In the genomic region with DNA sequence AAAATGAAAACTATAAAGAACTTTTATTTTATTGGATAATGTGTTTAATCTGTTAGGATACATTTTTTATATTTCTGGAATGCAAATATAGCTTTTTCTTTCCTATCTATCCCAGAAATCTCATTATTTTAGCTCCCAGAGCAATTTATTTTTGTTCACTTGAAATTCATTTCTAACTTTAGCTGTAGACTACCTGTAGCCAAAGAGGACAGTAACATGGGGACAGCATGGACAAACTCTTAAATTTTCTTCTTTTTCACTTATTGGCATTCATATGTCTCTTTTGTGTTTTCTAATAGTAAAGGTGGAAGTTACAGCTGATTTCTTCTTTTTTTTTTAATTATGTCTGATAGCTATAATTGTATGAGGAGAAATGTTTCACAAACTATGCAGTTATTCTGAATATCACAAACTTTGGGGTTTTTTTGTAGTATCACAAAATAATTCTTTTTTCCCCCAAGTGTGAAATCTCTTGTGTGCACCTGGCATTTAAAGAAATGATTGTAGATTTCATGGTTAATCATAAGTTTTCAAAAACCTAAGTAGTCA, we compare ENCODE assay signal across 14 cellular contexts. TPM values are rescaled to one million over a fixed set of nuclear protein-coding genes. Genes with fewer than 3 reads are reported as not detected.
A peak's percentile ranks its signal among the peaks of the same experiment; 100 is the strongest.
DNase-seq lines count a peak whose midpoint lies in the region; ATAC-seq, FAIRE-seq and TF ChIP-seq lines count a peak whose summit lies in the region.
"Had no signal": no experiment of that assay in that cellular context is flagged by ENCODE, and none has a peak within 500 bp of the region (broad histone marks: within the 10 kb centered on the region; RNA-seq: fewer than 3 reads in every experiment).

No MANE protein-coding gene starts in this region.

- H3K27ac Mint-ChIP-seq in T-helper 2 cell treated with Interferon-gamma antibody and Interleukin-4, amounts not matched to agents 5 μg/mL and 100 μg/mL, for 36 hours, result peak overlapping the region; percentile 85
- H3K27ac Mint-ChIP-seq in H9, result no peak overlapping the region; a peak in 2 of 7 replicates

- TF ChIP-seq CTCF in mammary epithelial cell (conservative IDR thresholded peaks at IDR 0.05 in 1 of 2, IDR thresholded peaks at IDR 0.05 in 1 of 2; ENCODE audit: extremely low read depth in 1 of 2, insufficient read depth in 1 of 2, low read depth in 1 of 2, low read length in 2 of 2) (no peak), pancreas (IDR thresholded peaks at IDR 0.05) (no peak), H9 (conservative IDR thresholded peaks at IDR 0.05) (no peak)

- FAIRE-seq in pancreas (lab: Jason Lieb, UNC), result no peak

- H3K79me2 ChIP-seq in mammary epithelial cell (ENCODE audit: insufficient read depth, low read length) (peaks cover 5% of the 10 kb centered on the region), H9 (ENCODE audit: insufficient read depth, low read length) (no peaks in the 10 kb centered on the region)

- peaks cover 62% of the 10 kb centered on the region for H3K36me3 Mint-ChIP-seq in T-helper 2 cell treated with Interferon-gamma antibody and Interleukin-4, amounts not matched to agents 5 μg/mL and 100 μg/mL, for 36 hours (ENCODE audit: low read depth)
- peaks cover 7 to 28% (median 27%) of the 10 kb centered on the region in 3 experiments for H3K36me3 Mint-ChIP-seq in H9 (ENCODE audit: insufficient read depth in 1 of 3, low read depth in 3 of 3)

- dilution Hi-C loops in mammary epithelial cell (cut with HindIII; ENCODE audit: low sequenced_read_pairs), result no loop called here

- no peak overlapping the region for H2BK20ac ChIP-seq in H9 (ENCODE audit: low read depth, low read length, poor library complexity, severe bottlenecking)

- peak overlapping the region; percentile 69 for H3K4me3 Mint-ChIP-seq in T-helper 2 cell treated with Interferon-gamma antibody and Interleukin-4, amounts not matched to agents 5 μg/mL and 100 μg/mL, for 36 hours
- H3K4me3 Mint-ChIP-seq in H9, result no peak overlapping the region
- H3K4me3 Mint-ChIP-seq: neural crest cell had no signal

- H2AFZ ChIP-seq in mammary epithelial cell (ENCODE audit: low read depth, low read length) (no peak overlapping the region), H9 (ENCODE audit: low read length) (no peak overlapping the region)

- BruUV-seq in mammary epithelial cell (replicated peaks; lab: Mats Ljungman, UMichigan), result TSS peak; percentile 65

- peak overlapping the region; percentile 57 for H3K4me2 ChIP-seq in mammary epithelial cell (ENCODE audit: insufficient read depth, low read depth, low read length)
- H3K4me2 ChIP-seq in H9 (ENCODE audit: insufficient read depth, insufficient read length, low read length), result no peak overlapping the region

- H3T11ph ChIP-seq in H9 (ENCODE audit: low read length), result no peak overlapping the region

- peaks cover 40% of the 10 kb centered on the region for H3K4me1 Mint-ChIP-seq in T-helper 2 cell treated with Interferon-gamma antibody and Interleukin-4, amounts not matched to agents 5 μg/mL and 100 μg/mL, for 36 hours (ENCODE audit: low read depth)
- H3K4me1 Mint-ChIP-seq in H9, result peaks cover 10% of the 10 kb centered on the region in 2 experiments

- no peaks in the 10 kb centered on the region for H3K79me1 ChIP-seq in H9 (ENCODE audit: insufficient read depth, low read depth, low read length, poor library complexity, severe bottlenecking)

- H3K56ac ChIP-seq in H9 (ENCODE audit: insufficient read length, low read depth, low read length), result no peak overlapping the region

- no peak overlapping the region for H3K14ac ChIP-seq in H9 (ENCODE audit: insufficient read depth, low read length)

- no peak overlapping the region for H4K91ac ChIP-seq in H9 (ENCODE audit: insufficient read length, low read depth, low read length)

- H3K27me3 ChIP-seq in SJSA1 (replicated peaks) (no peaks in the 10 kb centered on the region), mammary epithelial cell (ENCODE audit: insufficient read depth, low read length) (no peaks in the 10 kb centered on the region), pancreas (no peaks in the 10 kb centered on the region), H9 (ENCODE audit: insufficient read depth, low read length) (no peaks in the 10 kb centered on the region)

- H3K4ac ChIP-seq in H9 (ENCODE audit: low read depth, low read length), result no peak overlapping the region

- H2BK12ac ChIP-seq in H9 (ENCODE audit: insufficient read length, low read depth, low read length), result no peak overlapping the region

- no peak overlapping the region for H3K4me3 ChIP-seq in SJSA1
- no peak overlapping the region for H3K4me3 ChIP-seq in mammary epithelial cell (replicated peaks in 1 of 3; ENCODE audit: insufficient read depth in 1 of 3, low read depth in 2 of 3, low read length in 3 of 3)
- H3K4me3 ChIP-seq in pancreas, result no peak overlapping the region

- H3K18ac ChIP-seq in H9 (ENCODE audit: insufficient read length, low read depth, low read length), result no peak overlapping the region

- H3K4me1 ChIP-seq in SJSA1 (replicated peaks), result peaks cover 61% of the 10 kb centered on the region
- peaks cover 27% of the 10 kb centered on the region for H3K4me1 ChIP-seq in mammary epithelial cell (ENCODE audit: insufficient read depth, low read length)
- peaks cover 0 to 27% (median 26%) of the 10 kb centered on the region in 3 donors for H3K4me1 ChIP-seq in pancreas
- H3K4me1 ChIP-seq in H9 (ENCODE audit: insufficient read depth, low read length), result peaks cover 3% of the 10 kb centered on the region

- intact Hi-C loops in mammary epithelial cell (cut with micrococcal nuclease) (loop anchor here (2.0 kb wide), 1 partner anchor 24 kb away; no protein-coding TSS in a partner anchor), pancreas (cut with DNase I) (no loop called here), head of caudate nucleus (cut with DNase I) (no loop called here)

- DNase-seq in T-helper 2 cell treated with Interferon-gamma antibody and Interleukin-4, amounts not matched to agents 5 μg/mL and 100 μg/mL, for 36 hours (ENCODE audit: low spot score), result no peak
- DNase-seq in T-helper 2 cell (no peak), SJSA1 (ENCODE audit: low read depth in 1 of 2, low spot score in 2 of 2) (no peak), mammary epithelial cell (no peak), pancreas (no peak), H9 (no peak), head of caudate nucleus (no peak), NCI-H1694 (lab: John Stamatoyannopoulos, UW) (no peak)
- DNase-seq: 8988T, left colon, NCI-H187, trophoblast cell had no signal

- peak overlapping the region; percentile 71 for H3K9ac ChIP-seq in mammary epithelial cell (ENCODE audit: insufficient read depth, low read length)
- H3K9ac ChIP-seq in H9 (ENCODE audit: extremely low read depth, insufficient read length, low read length), result no peak overlapping the region

- H3K27me3 Mint-ChIP-seq in T-helper 2 cell treated with Interferon-gamma antibody and Interleukin-4, amounts not matched to agents 5 μg/mL and 100 μg/mL, for 36 hours (ENCODE audit: low read depth), result no peaks in the 10 kb centered on the region
- H3K27me3 Mint-ChIP-seq in H9 (ENCODE audit: low read depth), result no peaks in the 10 kb centered on the region

- no peak overlapping the region for H2AK5ac ChIP-seq in H9 (ENCODE audit: insufficient read length, low read length)

- H3K36me3 ChIP-seq in SJSA1 (peaks cover 18% of the 10 kb centered on the region), mammary epithelial cell (ENCODE audit: insufficient read depth, low read length) (peaks cover 13% of the 10 kb centered on the region), pancreas (no peaks in the 10 kb centered on the region)

- H2BK15ac ChIP-seq in H9 (ENCODE audit: low read depth, low read length), result no peak overlapping the region

- no peak for ATAC-seq in pancreas
- ATAC-seq: left colon, Right ventricle myocardium inferior had no signal

- H4K5ac ChIP-seq in H9 (ENCODE audit: insufficient read length, low read depth, low read length), result no peak overlapping the region

- H3K9me3 ChIP-seq in SJSA1 (replicated peaks) (no peaks in the 10 kb centered on the region), mammary epithelial cell (replicated peaks; ENCODE audit: insufficient read depth, low read length) (no peaks in the 10 kb centered on the region), pancreas (no peaks in the 10 kb centered on the region), H9 (ENCODE audit: control insufficient read depth, low read depth, low read length) (no peaks in the 10 kb centered on the region)

- no peak overlapping the region for H2BK120ac ChIP-seq in H9 (ENCODE audit: low read depth, low read length, poor library complexity, severe bottlenecking)

- in situ Hi-C loops in mammary epithelial cell (cut with MboI; ENCODE audit: low sequenced_read_pairs in 2 of 2), result no loop called here

- H4K20me1 ChIP-seq in mammary epithelial cell (ENCODE audit: insufficient read depth, low read length) (no peaks in the 10 kb centered on the region), H9 (ENCODE audit: control insufficient read depth, insufficient read depth, insufficient read length) (no peaks in the 10 kb centered on the region)

- no peak overlapping the region for H2BK5ac ChIP-seq in H9 (ENCODE audit: insufficient read length, low read length)

- H3K9me3 Mint-ChIP-seq in T-helper 2 cell treated with Interferon-gamma antibody and Interleukin-4, amounts not matched to agents 5 μg/mL and 100 μg/mL, for 36 hours, result peaks cover 7% of the 10 kb centered on the region
- peaks cover 4 to 10% of the 10 kb centered on the region in 2 experiments; a peak in 3 of 5 replicates for H3K9me3 Mint-ChIP-seq in H9

- H3K23ac ChIP-seq in H9 (ENCODE audit: insufficient read length, low read depth, low read length), result no peak overlapping the region

- no peaks in the 10 kb centered on the region for H3K23me2 ChIP-seq in H9 (ENCODE audit: insufficient read length, low read depth, low read length, poor library complexity, severe bottlenecking)

- CTCF ChIA-PET in mammary epithelial cell (lab: Charles Lee; ENCODE audit: low non-redundant PET), result interaction anchor here (0.8 kb wide), 1 partner anchor 23 kb away, joined by 13 read pairs; no protein-coding TSS in a partner anchor

- peak overlapping the region; percentile 89 for H3K27ac ChIP-seq in SJSA1
- peak overlapping the region; percentile 96 for H3K27ac ChIP-seq in mammary epithelial cell (ENCODE audit: insufficient read depth, low read depth, low read length)
- H3K27ac ChIP-seq in pancreas, result peak overlapping the region in 3 of 4 donors; percentile 10 to 80 (median 72)
- H3K27ac ChIP-seq in H9 (ENCODE audit: insufficient read length, low read depth, low read length), result no peak overlapping the region

- H4K8ac ChIP-seq in H9 (replicated peaks; ENCODE audit: insufficient read length, low read depth, low read length), result no peak overlapping the region

RNA-seq across cellular contexts. Expression of gene VMP1, which starts 55.4 kb away (rescaled TPM):
- 203 and 228 TPM in 2 replicates for total RNA-seq in SJSA1 (2014; rRNA removed; shearing (Covaris generic))
- total RNA-seq in mammary epithelial cell (100 to 1,000 TPM; 177 to 211 TPM), pancreas (100 to 1,000 TPM in 2 of 6 donors, 10 to 100 TPM in 4; 55.5 to 177 (median 92.5) TPM), H9 (2021) (79.3 and 83.1 TPM in 2 replicates)
- polyA plus RNA-seq in mammary epithelial cell (44.4 TPM), pancreas (10 to 100 TPM; 70.4 to 92.6 TPM)
- polyA minus RNA-seq in mammary epithelial cell, result 106 TPM

RNA-seq across cellular contexts. Expression of gene PTRH2, which starts 55.7 kb away (rescaled TPM):
- 40.5 and 45.3 TPM in 2 replicates for total RNA-seq in SJSA1 (2014; rRNA removed; shearing (Covaris generic))
- total RNA-seq in mammary epithelial cell (10 to 100 TPM; 23.0 to 37.4 TPM), pancreas (10 to 100 TPM in 1 of 6 donors, 1 to 10 TPM in 5; 5.5 to 11.4 (median 9.3) TPM), H9 (2021) (40.4 and 40.8 TPM in 2 replicates)
- polyA plus RNA-seq in mammary epithelial cell (76.2 TPM), pancreas (10 to 100 TPM; 17.6 to 23.8 TPM)
- polyA minus RNA-seq in mammary epithelial cell, result 3.1 TPM
